1 cellular context compared by ENCODE assay signal in genomic region chr10:79058899-79059771, GRCh38.
TF ChIP-seq lines count a peak whose summit lies in the region.

No MANE protein-coding gene starts in this region.

TF ChIP-seq in HepG2, 621 proteins besides CTCF, POLR2A, EP300 and RAD21 (continued from another document and continues in another):
- TF ChIP-seq ZIK1 (CRISPR knock-in tag; IDR thresholded peaks at IDR 0.05; ENCODE audit: borderline replicate concordance, low read depth) (0 out of 2 replicates have a peak, but pooled peaks have one; percentile 57), TBP (CRISPR knock-in tag; IDR thresholded peaks at IDR 0.05) (no peak), MYNN (CRISPR knock-in tag; IDR thresholded peaks at IDR 0.05; ENCODE audit: low read depth) (peak; percentile 56; the same call in 1 of the 2 replicates), NR2F6 (IDR thresholded peaks at IDR 0.05) (peak; percentile 90), NR2F6 (CRISPR knock-in tag; IDR thresholded peaks at IDR 0.05) (peak; percentile 93), MED8 (CRISPR knock-in tag; IDR thresholded peaks at IDR 0.05; ENCODE audit: insufficient replicate concordance) (peak; percentile 92), LRRFIP1 (CRISPR knock-in tag; conservative IDR thresholded peaks at IDR 0.05) (no peak), CEBPG (CRISPR knock-in tag; IDR thresholded peaks at IDR 0.05) (peak; percentile 85), SMAD9 (CRISPR knock-in tag; IDR thresholded peaks at IDR 0.05) (no peak), U2AF2 (IDR thresholded peaks at IDR 0.05; ENCODE audit: low read depth, low read length) (no peak), MEF2D (CRISPR knock-in tag; IDR thresholded peaks at IDR 0.05) (peak; percentile 86), NR2C2 (CRISPR knock-in tag; IDR thresholded peaks at IDR 0.05; ENCODE audit: borderline replicate concordance) (peak; percentile 82), ZNF24 (IDR thresholded peaks at IDR 0.05) (no peak), ZFYVE20 (CRISPR knock-in tag; IDR thresholded peaks at IDR 0.05; ENCODE audit: borderline replicate concordance, low read depth) (no peak), ZNF770 (CRISPR knock-in tag; IDR thresholded peaks at IDR 0.05) (no peak), ZNF879 (CRISPR knock-in tag; IDR thresholded peaks at IDR 0.05) (no peak), NFYB (CRISPR knock-in tag; IDR thresholded peaks at IDR 0.05) (no peak), MXD1 (CRISPR knock-in tag; IDR thresholded peaks at IDR 0.05) (no peak), ZFP37 (CRISPR knock-in tag; IDR thresholded peaks at IDR 0.05; ENCODE audit: borderline replicate concordance) (no peak), CCDC6 (CRISPR knock-in tag; IDR thresholded peaks at IDR 0.05) (0 out of 2 replicates have a peak, but pooled peaks have one; percentile 61), TGIF2 (CRISPR knock-in tag; IDR thresholded peaks at IDR 0.05) (0 out of 2 replicates have a peak, but pooled peaks have one; percentile 35), ZNF335 (CRISPR knock-in tag; IDR thresholded peaks at IDR 0.05) (0 out of 2 replicates have a peak, but pooled peaks have one; percentile 15), SATB2 (CRISPR knock-in tag; IDR thresholded peaks at IDR 0.05) (no peak), ZNF749 (CRISPR knock-in tag; IDR thresholded peaks at IDR 0.05; ENCODE audit: borderline replicate concordance) (no peak), ZNF17 (CRISPR knock-in tag; IDR thresholded peaks at IDR 0.05) (no peak), HDAC2 (CRISPR knock-in tag; IDR thresholded peaks at IDR 0.05) (peak; percentile 95), FOXP1 (IDR thresholded peaks at IDR 0.05) (0 out of 2 replicates have a peak, but pooled peaks have one; percentile 57), FOXP1 (CRISPR knock-in tag; IDR thresholded peaks at IDR 0.05) (peak; percentile 95), SP4 (CRISPR knock-in tag; IDR thresholded peaks at IDR 0.05) (no peak), TAF1 (CRISPR knock-in tag; IDR thresholded peaks at IDR 0.05) (0 out of 2 replicates have a peak, but pooled peaks have one; percentile 13), MIER2 (CRISPR knock-in tag; IDR thresholded peaks at IDR 0.05) (peak; percentile 65; the same call in 1 of the 2 replicates), KDM5A (IDR thresholded peaks at IDR 0.05; ENCODE audit: borderline replicate concordance, low read length) (no peak), SETDB1 (CRISPR knock-in tag; IDR thresholded peaks at IDR 0.05; ENCODE audit: borderline replicate concordance) (no peak), ZNF781 (CRISPR knock-in tag; IDR thresholded peaks at IDR 0.05; ENCODE audit: borderline replicate concordance, not compliant biosample characterization) (peak; percentile 1), ZSCAN21 (CRISPR knock-in tag; IDR thresholded peaks at IDR 0.05; ENCODE audit: borderline replicate concordance) (peak; percentile 92; the same call in 1 of the 2 replicates), BRF2 (CRISPR knock-in tag; IDR thresholded peaks at IDR 0.05) (no peak), GLI4 (CRISPR knock-in tag; IDR thresholded peaks at IDR 0.05; ENCODE audit: borderline replicate concordance) (no peak), PRMT3 (CRISPR knock-in tag; IDR thresholded peaks at IDR 0.05; ENCODE audit: borderline replicate concordance, low read depth) (peak; percentile 57; the same call in 1 of the 2 replicates), IRF9 (CRISPR knock-in tag; IDR thresholded peaks at IDR 0.05; ENCODE audit: borderline replicate concordance) (no peak), ZNF552 (CRISPR knock-in tag; IDR thresholded peaks at IDR 0.05; ENCODE audit: borderline replicate concordance) (no peak; the same call in 1 of the 2 replicates), YEATS2 (CRISPR knock-in tag; IDR thresholded peaks at IDR 0.05; ENCODE audit: borderline replicate concordance) (no peak), KLF13 (CRISPR knock-in tag; IDR thresholded peaks at IDR 0.05) (no peak), EHMT2 (IDR thresholded peaks at IDR 0.05; ENCODE audit: borderline replicate concordance, low read depth, low read length) (0 out of 2 replicates have a peak, but pooled peaks have one; percentile 23), ZSCAN5A (CRISPR knock-in tag; IDR thresholded peaks at IDR 0.05; ENCODE audit: borderline replicate concordance) (peak; percentile 57; the same call in 1 of the 2 replicates), NR3C1 (CRISPR knock-in tag; IDR thresholded peaks at IDR 0.05) (no peak), ZNF556 (CRISPR knock-in tag; IDR thresholded peaks at IDR 0.05; ENCODE audit: borderline replicate concordance) (peak; percentile 82; the same call in 1 of the 2 replicates), ARNT2 (CRISPR knock-in tag; IDR thresholded peaks at IDR 0.05; ENCODE audit: low read depth) (no peak), ZEB1 (IDR thresholded peaks at IDR 0.05; ENCODE audit: insufficient replicate concordance, low read depth) (no peak)
- TF ChIP-seq, protein P1, sequence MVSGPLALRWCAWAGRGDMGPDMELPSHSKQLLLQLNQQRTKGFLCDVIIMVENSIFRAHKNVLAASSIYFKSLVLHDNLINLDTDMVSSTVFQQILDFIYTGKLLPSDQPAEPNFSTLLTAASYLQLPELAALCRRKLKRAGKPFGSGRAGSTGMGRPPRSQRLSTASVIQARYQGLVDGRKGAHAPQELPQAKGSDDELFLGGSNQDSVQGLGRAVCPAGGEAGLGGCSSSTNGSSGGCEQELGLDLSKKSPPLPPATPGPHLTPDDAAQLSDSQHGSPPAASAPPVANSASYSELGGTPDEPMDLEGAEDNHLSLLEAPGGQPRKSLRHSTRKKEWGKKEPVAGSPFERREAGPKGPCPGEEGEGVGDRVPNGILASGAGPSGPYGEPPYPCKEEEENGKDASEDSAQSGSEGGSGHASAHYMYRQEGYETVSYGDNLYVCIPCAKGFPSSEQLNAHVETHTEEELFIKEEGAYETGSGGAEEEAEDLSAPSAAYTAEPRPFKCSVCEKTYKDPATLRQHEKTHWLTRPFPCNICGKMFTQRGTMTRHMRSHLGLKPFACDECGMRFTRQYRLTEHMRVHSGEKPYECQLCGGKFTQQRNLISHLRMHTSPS (CRISPR knock-in tag; IDR thresholded peaks at IDR 0.05; ENCODE audit: low read depth): peak; percentile 84
- TF ChIP-seq, protein P2, sequence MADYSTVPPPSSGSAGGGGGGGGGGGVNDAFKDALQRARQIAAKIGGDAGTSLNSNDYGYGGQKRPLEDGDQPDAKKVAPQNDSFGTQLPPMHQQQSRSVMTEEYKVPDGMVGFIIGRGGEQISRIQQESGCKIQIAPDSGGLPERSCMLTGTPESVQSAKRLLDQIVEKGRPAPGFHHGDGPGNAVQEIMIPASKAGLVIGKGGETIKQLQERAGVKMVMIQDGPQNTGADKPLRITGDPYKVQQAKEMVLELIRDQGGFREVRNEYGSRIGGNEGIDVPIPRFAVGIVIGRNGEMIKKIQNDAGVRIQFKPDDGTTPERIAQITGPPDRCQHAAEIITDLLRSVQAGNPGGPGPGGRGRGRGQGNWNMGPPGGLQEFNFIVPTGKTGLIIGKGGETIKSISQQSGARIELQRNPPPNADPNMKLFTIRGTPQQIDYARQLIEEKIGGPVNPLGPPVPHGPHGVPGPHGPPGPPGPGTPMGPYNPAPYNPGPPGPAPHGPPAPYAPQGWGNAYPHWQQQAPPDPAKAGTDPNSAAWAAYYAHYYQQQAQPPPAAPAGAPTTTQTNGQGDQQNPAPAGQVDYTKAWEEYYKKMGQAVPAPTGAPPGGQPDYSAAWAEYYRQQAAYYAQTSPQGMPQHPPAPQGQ (CRISPR knock-in tag; IDR thresholded peaks at IDR 0.05; ENCODE audit: borderline replicate concordance): no peak
- TF ChIP-seq, protein P3, sequence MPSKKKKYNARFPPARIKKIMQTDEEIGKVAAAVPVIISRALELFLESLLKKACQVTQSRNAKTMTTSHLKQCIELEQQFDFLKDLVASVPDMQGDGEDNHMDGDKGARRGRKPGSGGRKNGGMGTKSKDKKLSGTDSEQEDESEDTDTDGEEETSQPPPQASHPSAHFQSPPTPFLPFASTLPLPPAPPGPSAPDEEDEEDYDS (CRISPR knock-in tag; IDR thresholded peaks at IDR 0.05): no peak
- TF ChIP-seq, protein P4, sequence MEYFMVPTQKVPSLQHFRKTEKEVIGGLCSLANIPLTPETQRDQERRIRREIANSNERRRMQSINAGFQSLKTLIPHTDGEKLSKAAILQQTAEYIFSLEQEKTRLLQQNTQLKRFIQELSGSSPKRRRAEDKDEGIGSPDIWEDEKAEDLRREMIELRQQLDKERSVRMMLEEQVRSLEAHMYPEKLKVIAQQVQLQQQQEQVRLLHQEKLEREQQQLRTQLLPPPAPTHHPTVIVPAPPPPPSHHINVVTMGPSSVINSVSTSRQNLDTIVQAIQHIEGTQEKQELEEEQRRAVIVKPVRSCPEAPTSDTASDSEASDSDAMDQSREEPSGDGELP (IDR thresholded peaks at IDR 0.05; ENCODE audit: borderline replicate concordance, low read depth): peak; percentile 79; the same call in 1 of the 2 replicates
- TF ChIP-seq, protein P5, sequence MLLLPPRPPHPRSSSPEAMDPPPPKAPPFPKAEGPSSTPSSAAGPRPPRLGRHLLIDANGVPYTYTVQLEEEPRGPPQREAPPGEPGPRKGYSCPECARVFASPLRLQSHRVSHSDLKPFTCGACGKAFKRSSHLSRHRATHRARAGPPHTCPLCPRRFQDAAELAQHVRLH (CRISPR knock-in tag; IDR thresholded peaks at IDR 0.05; ENCODE audit: borderline replicate concordance, low read depth): no peak; the same call in 1 of the 2 replicates
- TF ChIP-seq, protein P6, sequence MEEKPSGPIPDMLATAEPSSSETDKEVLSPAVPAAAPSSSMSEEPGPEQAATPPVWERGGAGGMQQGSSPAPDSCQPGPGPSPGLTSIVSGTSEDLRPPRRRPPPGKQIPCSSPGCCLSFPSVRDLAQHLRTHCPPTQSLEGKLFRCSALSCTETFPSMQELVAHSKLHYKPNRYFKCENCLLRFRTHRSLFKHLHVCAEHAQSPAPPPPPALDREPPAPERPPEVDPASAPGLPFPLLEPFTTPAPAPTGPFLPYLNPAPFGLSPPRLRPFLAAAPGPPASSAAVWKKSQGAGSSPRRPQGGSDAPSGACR (CRISPR knock-in tag; IDR thresholded peaks at IDR 0.05): 0 out of 2 replicates have a peak, but pooled peaks have one; percentile 46
